18 cellular contexts compared by ENCODE assay signal in the genomic region with DNA sequence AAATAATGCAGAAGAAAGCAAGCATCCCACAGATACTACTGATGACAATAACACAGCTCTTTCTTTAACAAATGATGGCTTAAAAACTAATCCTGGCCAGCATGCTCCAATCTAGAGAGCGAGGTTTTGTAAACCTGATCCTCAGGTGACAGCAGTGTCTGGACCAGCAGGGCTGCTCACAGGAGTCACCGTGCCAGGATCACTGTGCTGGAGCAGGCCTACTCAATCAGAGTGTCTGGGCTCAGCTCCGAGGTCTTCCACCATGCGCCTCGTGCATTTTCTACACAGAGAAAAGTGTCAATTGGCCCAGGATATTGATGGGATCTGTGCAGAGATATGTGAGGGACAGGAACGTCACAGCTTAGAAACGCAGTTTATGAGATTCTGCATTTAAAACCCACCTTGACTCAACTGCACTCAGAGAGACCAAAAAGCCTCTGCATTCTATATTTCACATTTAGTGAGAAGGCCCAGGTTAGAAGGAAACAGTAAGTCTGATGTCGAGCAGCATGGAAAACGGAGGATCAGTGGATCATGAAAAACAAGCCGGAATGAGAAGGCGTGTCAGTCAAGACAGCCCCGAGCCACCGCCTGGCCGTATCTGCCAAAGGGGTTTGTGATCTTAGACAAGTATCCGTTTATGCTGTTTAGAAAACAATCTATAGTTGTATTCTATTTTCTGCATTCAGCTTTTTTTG. TPM values are rescaled to one million over a fixed set of nuclear protein-coding genes. Genes with fewer than 3 reads are reported as not detected.
A peak's percentile ranks its signal among the peaks of the same experiment; 100 is the strongest.
DNase-seq lines count a peak whose midpoint lies in the region; ATAC-seq and TF ChIP-seq lines count a peak whose summit lies in the region.
"Had no signal": no experiment of that assay in that cellular context is flagged by ENCODE, and none has a peak within 500 bp of the region (broad histone marks: within the 10 kb centered on the region; RNA-seq: fewer than 3 reads in every experiment).

No MANE protein-coding gene starts in this region.

- no peak for ATAC-seq in GM21526 (IDR thresholded peaks at IDR 0.05; ENCODE audit: low FRiP score, unreplicated experiment)
- ATAC-seq: GM12878, HepG2 had no signal

- no peak for TF ChIP-seq CTCF in brain (conservative IDR thresholded peaks at IDR 0.05)
- no peak for TF ChIP-seq CTCF in osteocyte (IDR thresholded peaks at IDR 0.05)
- no peak for TF ChIP-seq CTCF in nephron progenitor cell (IDR thresholded peaks at IDR 0.05)

- peaks cover 20 to 25% (median 22%) of the 10 kb centered on the region in 5 experiments for H3K9me3 Mint-ChIP-seq in brain
- H3K9me3 Mint-ChIP-seq in osteocyte (ENCODE audit: unreplicated experiment): peaks cover 6% of the 10 kb centered on the region
- peaks cover 35% of the 10 kb centered on the region for H3K9me3 Mint-ChIP-seq in nephron progenitor cell

- in situ Hi-C loops in G401 (cut with HindIII; ENCODE audit: low sequenced_read_pairs): no loop called here

- H3K4me3 Mint-ChIP-seq in brain (no peak overlapping the region), osteocyte (ENCODE audit: unreplicated experiment) (no peak overlapping the region), nephron progenitor cell (no peak overlapping the region)
- H3K4me3 Mint-ChIP-seq: CD14-positive monocyte; CD4-positive, alpha-beta memory T cell; HFFc6 had no signal

- H3K36me3 Mint-ChIP-seq in brain (peaks cover 49% of the 10 kb centered on the region), osteocyte (ENCODE audit: unreplicated experiment) (peaks cover 20% of the 10 kb centered on the region), nephron progenitor cell (ENCODE audit: low read depth) (peaks cover 34% of the 10 kb centered on the region)
- H3K36me3 Mint-ChIP-seq: CD14-positive monocyte had no signal

- H3K27ac Mint-ChIP-seq in brain: peak overlapping the region in 3 of 5 experiments; percentile 15 to 77 (median 24)
- no peak overlapping the region for H3K27ac Mint-ChIP-seq in osteocyte (ENCODE audit: unreplicated experiment)
- no peak overlapping the region for H3K27ac Mint-ChIP-seq in nephron progenitor cell
- H3K27ac Mint-ChIP-seq: CD4-positive, alpha-beta memory T cell; HFFc6 had no signal

- no peaks in the 10 kb centered on the region for H3K27me3 Mint-ChIP-seq in brain
- no peaks in the 10 kb centered on the region for H3K27me3 Mint-ChIP-seq in osteocyte (ENCODE audit: unreplicated experiment)
- peaks cover 2% of the 10 kb centered on the region for H3K27me3 Mint-ChIP-seq in nephron progenitor cell (ENCODE audit: low read depth, poor library complexity)
- H3K27me3 Mint-ChIP-seq: CD4-positive, alpha-beta memory T cell had no signal

- peaks cover 24% of the 10 kb centered on the region for H3K4me1 Mint-ChIP-seq in brain
- peaks cover 9% of the 10 kb centered on the region for H3K4me1 Mint-ChIP-seq in osteocyte (ENCODE audit: unreplicated experiment)
- peaks cover 19% of the 10 kb centered on the region for H3K4me1 Mint-ChIP-seq in nephron progenitor cell
- H3K4me1 Mint-ChIP-seq: CD4-positive, alpha-beta memory T cell had no signal

- peak; percentile 92 for DNase-seq in G401 (ENCODE audit: low spot score)
- DNase-seq in cerebellum (ENCODE audit: low spot score): peak; percentile 87
- DNase-seq in osteocyte (ENCODE audit: extremely low spot score, unreplicated experiment): peak; percentile 60
- DNase-seq in ureter (ENCODE audit: low spot score): no peak
- no peak for DNase-seq in NCI-H526 treated with DMSO at 0.1 percent for 48 hours (lab: John Stamatoyannopoulos, UW)
- DNase-seq in nephron progenitor cell: no peak
- DNase-seq: 8988T; CD4-positive, alpha-beta memory T cell; DMS153; DMS79; GM23248; HCEC 1CT; HFFc6 had no signal

RNA-seq across cellular contexts. Expression of a gene that starts 7.8 kb away (rescaled TPM):
- 4.1 and 8.0 TPM in 2 replicates for total RNA-seq in G401 (2014; rRNA removed; shearing (Covaris generic))
- polyA plus RNA-seq in brain (ENCODE audit: insufficient read depth, low read depth, low replicate concordance): not detected
- total RNA-seq in cerebellum (3.5 TPM), osteocyte (2.5 and 3.6 TPM in 2 replicates), ureter (7.8 TPM)

RNA-seq across cellular contexts. Expression of a gene that starts 48.4 kb away (rescaled TPM):
- total RNA-seq in G401 (2014; rRNA removed; shearing (Covaris generic)): 3.8 and 14.7 TPM in 2 replicates
- polyA plus RNA-seq in brain (ENCODE audit: insufficient read depth, low read depth, low replicate concordance): 49.1 TPM
- total RNA-seq in cerebellum (16.2 TPM), osteocyte (89.9 and 102 TPM in 2 replicates), ureter (85.3 TPM)

Comparison
In these comparisons a context has a peak if more than half of its experiments do, and no peak if none do; other contexts are left out.
1. DNase-seq: peak in G401 (single experiment), cerebellum (single experiment) and osteocyte (single experiment); none in ureter (single experiment), NCI-H526 treated with DMSO at 0.1 percent for 48 hours (single experiment) and nephron progenitor cell (single experiment).
2. H3K27ac Mint-ChIP-seq: peak in brain (3 of 5); none in osteocyte (single experiment) and nephron progenitor cell (single experiment).